In genomic region chr7:132263151-132263550, GRCh38 we compare ENCODE assay signal across 18 cellular contexts.
DNase-seq lines count a peak whose midpoint lies in the region; ATAC-seq and TF ChIP-seq lines count a peak whose summit lies in the region.
"Had no signal": no experiment of that assay in that cellular context is flagged by ENCODE, and none has a peak within 500 bp of the region (broad histone marks: within the 10 kb centered on the region; RNA-seq: fewer than 3 reads in every experiment).

No MANE protein-coding gene starts in this region.

- WGBS in neuronal stem cell (ENCODE audit: extremely low coverage in 2 of 2, insufficient read length in 2 of 2, insufficient replicate concordance in 1 of 2), 2 donors = no CpG with 5 or more reads among the region's 4 CpGs

- H3K4me1 ChIP-seq in neuronal stem cell (ENCODE audit: control insufficient read depth in 2 of 2, insufficient read depth in 1 of 2, low read depth in 1 of 2, low read length in 2 of 2) = no peaks in the 10 kb centered on the region
- H3K4me1 ChIP-seq in tibial artery = no peaks in the 10 kb centered on the region
- H3K4me1 ChIP-seq: BLaER1 had no signal

- no peak overlapping the region for H3K4ac ChIP-seq in neuronal stem cell (ENCODE audit: low read length)

- H3K18ac ChIP-seq in neuronal stem cell (ENCODE audit: low read length) = no peak overlapping the region

- H3K9ac ChIP-seq in neuronal stem cell (ENCODE audit: low read depth, low read length, poor library complexity) = no peak overlapping the region
- H3K9ac ChIP-seq: BLaER1 had no signal

- no peak for TF ChIP-seq CTCF in tibial artery (IDR thresholded peaks at IDR 0.05)

- no peaks in the 10 kb centered on the region for H3K36me3 ChIP-seq in neuronal stem cell (replicated peaks in 1 of 2; ENCODE audit: control insufficient read depth in 2 of 2, insufficient read depth in 2 of 2, low read length in 2 of 2)
- H3K36me3 ChIP-seq in tibial artery = no peaks in the 10 kb centered on the region
- H3K36me3 ChIP-seq: BE2C, BLaER1 had no signal

- no peak overlapping the region for H3K27ac ChIP-seq in neuronal stem cell (replicated peaks; ENCODE audit: low read length)
- no peak overlapping the region for H3K27ac ChIP-seq in tibial artery
- H3K27ac ChIP-seq: BLaER1 had no signal

- H2AK5ac ChIP-seq in neuronal stem cell (ENCODE audit: low read depth, low read length) = no peak overlapping the region

- H3K14ac ChIP-seq in neuronal stem cell (ENCODE audit: low read length) = no peak overlapping the region

- H2AFZ ChIP-seq in neuronal stem cell (ENCODE audit: low read length) = no peak overlapping the region

- H3K9me3 ChIP-seq in neuronal stem cell (replicated peaks in 1 of 2; ENCODE audit: control insufficient read depth in 2 of 2, insufficient read depth in 1 of 2, low read depth in 1 of 2, low read length in 2 of 2) = no peaks in the 10 kb centered on the region
- H3K9me3 ChIP-seq in tibial artery = no peaks in the 10 kb centered on the region
- H3K9me3 ChIP-seq: BE2C, BLaER1 had no signal

- H3K27me3 ChIP-seq in neuronal stem cell (ENCODE audit: control insufficient read depth in 3 of 3, insufficient read depth in 3 of 3, low read depth in 1 of 3, low read length in 3 of 3) (no peaks in the 10 kb centered on the region), tibial artery (no peaks in the 10 kb centered on the region)
- H3K27me3 ChIP-seq: BE2C, BLaER1 had no signal

- ATAC-seq in GM21786 (IDR thresholded peaks at IDR 0.05; ENCODE audit: unreplicated experiment) = no peak

- no peak overlapping the region for H4K91ac ChIP-seq in neuronal stem cell (ENCODE audit: low read depth, low read length, poor library complexity)

- DNase-seq in DMS79 (lab: John Stamatoyannopoulos, UW) (peak; percentile 71), DMS79 treated with DMSO at 0.1 percent for 48 hours (lab: John Stamatoyannopoulos, UW) (peak; percentile 81), neuronal stem cell (ENCODE audit: low spot score) (no peak), DMS153 treated with DMSO at 0.1 percent for 48 hours (lab: John Stamatoyannopoulos, UW; ENCODE audit: unreplicated experiment) (no peak), tibial artery (no peak)
- DNase-seq: 8988T; ACHN; BE2C; C1 segment of cervical spinal cord; CD4-positive, alpha-beta memory T cell; CD4-positive, CD25-positive, alpha-beta regulatory T cell; CD8-positive, alpha-beta memory T cell; COR-L47; DMS 273 treated with DMSO at 0.1 percent for 48 hours; DMS153; GF-D8 had no signal

- H3K79me1 ChIP-seq in neuronal stem cell (ENCODE audit: low read depth, low read length) = no peaks in the 10 kb centered on the region

- peak overlapping the region; percentile 44 for H2BK12ac ChIP-seq in neuronal stem cell (ENCODE audit: low read length)

- H2BK120ac ChIP-seq in neuronal stem cell (ENCODE audit: low read depth, low read length) = no peak overlapping the region

- no peak overlapping the region for H4K8ac ChIP-seq in neuronal stem cell (ENCODE audit: low read depth, low read length)

- intact Hi-C loops in tibial artery (cut with DNase I; ENCODE audit: low total_unique reads) = no loop called here

- H3K4me3 ChIP-seq in neuronal stem cell (ENCODE audit: low read length in 2 of 2) (no peak overlapping the region), tibial artery (no peak overlapping the region)
- H3K4me3 ChIP-seq: BLaER1 had no signal

- H3K23ac ChIP-seq in neuronal stem cell (ENCODE audit: low read depth, low read length, poor library complexity) = no peak overlapping the region

- H2BK15ac ChIP-seq in neuronal stem cell (ENCODE audit: low read length) = no peak overlapping the region

- no peak overlapping the region for H2BK5ac ChIP-seq in neuronal stem cell (ENCODE audit: low read length)

- no peak overlapping the region for H3K4me2 ChIP-seq in neuronal stem cell (ENCODE audit: insufficient read depth, low read length, poor library complexity, severe bottlenecking)
- H3K4me2 ChIP-seq: BLaER1 had no signal

Comparison
In these comparisons a context has a peak if more than half of its experiments do, and no peak if none do; other contexts are left out.
1. DNase-seq: peak in DMS79 (single experiment) and DMS79 treated with DMSO at 0.1 percent for 48 hours (single experiment); none in neuronal stem cell (single experiment), DMS153 treated with DMSO at 0.1 percent for 48 hours (single experiment) and tibial artery (0 of 2).